22 cellular contexts compared by ENCODE assay signal in the genomic region with DNA sequence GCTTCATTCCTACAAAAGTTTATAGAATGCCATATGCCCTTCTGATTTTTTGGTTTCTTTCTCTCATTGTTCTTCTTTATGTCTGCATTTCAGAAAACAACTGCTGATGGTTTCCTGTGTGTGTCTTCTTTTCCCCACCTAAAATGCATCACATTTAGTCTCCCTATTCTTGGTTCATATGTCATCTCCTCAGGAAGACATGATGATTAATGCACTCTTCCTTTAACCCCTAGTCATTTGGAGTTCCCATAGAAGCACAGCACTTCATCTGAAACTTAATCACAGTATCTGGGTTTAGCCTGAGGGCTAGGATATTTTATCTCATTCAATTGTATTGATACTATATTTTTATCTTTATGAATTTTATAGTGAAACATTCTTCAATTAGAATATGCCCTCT. TPM values are rescaled to one million over a fixed set of nuclear protein-coding genes. Genes with fewer than 3 reads are reported as not detected.
DNase-seq lines count a peak whose midpoint lies in the region; ATAC-seq and TF ChIP-seq lines count a peak whose summit lies in the region.
"Had no signal": no experiment of that assay in that cellular context is flagged by ENCODE, and none has a peak within 500 bp of the region (broad histone marks: within the 10 kb centered on the region; RNA-seq: fewer than 3 reads in every experiment).

No MANE protein-coding gene starts in this region.

- TF ChIP-seq CTCF in activated CD8-positive, alpha-beta T cell treated with anti-CD3 and anti-CD28 coated beads for 36 hours (IDR thresholded peaks at IDR 0.05), result no peak
- TF ChIP-seq CTCF in CD8-positive, alpha-beta T cell (IDR thresholded peaks at IDR 0.05), result no peak
- TF ChIP-seq CTCF in foreskin keratinocyte (conservative IDR thresholded peaks at IDR 0.05), result no peak

- H3K4me1 Mint-ChIP-seq in activated CD8-positive, alpha-beta T cell treated with anti-CD3 and anti-CD28 coated beads for 36 hours (ENCODE audit: low read depth), result peaks cover 16% of the 10 kb centered on the region
- H3K4me1 Mint-ChIP-seq in activated CD8-positive, alpha-beta T cell treated with anti-CD3 and anti-CD28 coated beads, Interleukin-2, amount 10 ng/mL, durations not matched to agents 7 days and 5 days (ENCODE audit: low read depth), result peaks cover 12% of the 10 kb centered on the region
- peaks cover 12% of the 10 kb centered on the region for H3K4me1 Mint-ChIP-seq in CD8-positive, alpha-beta T cell (ENCODE audit: low read depth)
- peaks cover 9% of the 10 kb centered on the region for H3K4me1 Mint-ChIP-seq in activated CD4-positive, alpha-beta memory T cell treated with anti-CD3 and anti-CD28 coated beads, Interleukin-2, amount 10 ng/mL, durations not matched to agents 7 days and 5 days
- H3K4me1 Mint-ChIP-seq: H9 had no signal

- H3K36me3 Mint-ChIP-seq in activated CD8-positive, alpha-beta T cell treated with anti-CD3 and anti-CD28 coated beads for 36 hours (ENCODE audit: low read depth), result peaks cover 32% of the 10 kb centered on the region
- H3K36me3 Mint-ChIP-seq in activated CD8-positive, alpha-beta T cell treated with anti-CD3 and anti-CD28 coated beads, Interleukin-2, amount 10 ng/mL, durations not matched to agents 7 days and 5 days (ENCODE audit: low read depth), result peaks cover 39% of the 10 kb centered on the region
- peaks cover 73% of the 10 kb centered on the region for H3K36me3 Mint-ChIP-seq in CD8-positive, alpha-beta T cell
- peaks cover 51% of the 10 kb centered on the region for H3K36me3 Mint-ChIP-seq in activated CD4-positive, alpha-beta memory T cell treated with anti-CD3 and anti-CD28 coated beads, Interleukin-2, amount 10 ng/mL, durations not matched to agents 7 days and 5 days (ENCODE audit: low read depth)

- intact Hi-C loops in activated CD8-positive, alpha-beta T cell treated with anti-CD3 and anti-CD28 coated beads for 36 hours (cut with micrococcal nuclease), result no loop called here
- intact Hi-C loops in CD8-positive, alpha-beta T cell (cut with DNase I, micrococcal nuclease), result no loop called here

- H3K9me3 ChIP-seq in CD8-positive, alpha-beta T cell (ENCODE audit: low read length), result no peaks in the 10 kb centered on the region
- H3K9me3 ChIP-seq: SJCRH30 had no signal

- H3K27ac Mint-ChIP-seq in activated CD8-positive, alpha-beta T cell treated with anti-CD3 and anti-CD28 coated beads for 36 hours, result peak overlapping the region; percentile 74
- no peak overlapping the region for H3K27ac Mint-ChIP-seq in activated CD8-positive, alpha-beta T cell treated with anti-CD3 and anti-CD28 coated beads, Interleukin-2, amount 10 ng/mL, durations not matched to agents 7 days and 5 days
- peak overlapping the region; percentile 10 for H3K27ac Mint-ChIP-seq in CD8-positive, alpha-beta T cell
- peak overlapping the region; percentile 61 for H3K27ac Mint-ChIP-seq in activated CD4-positive, alpha-beta memory T cell treated with anti-CD3 and anti-CD28 coated beads, Interleukin-2, amount 10 ng/mL, durations not matched to agents 7 days and 5 days
- H3K27ac Mint-ChIP-seq: H9 had no signal

- no peaks in the 10 kb centered on the region for H3K4me1 ChIP-seq in CD8-positive, alpha-beta T cell (ENCODE audit: insufficient read depth, low read length)
- peaks cover 6% of the 10 kb centered on the region for H3K4me1 ChIP-seq in foreskin keratinocyte
- H3K4me1 ChIP-seq: SJCRH30 had no signal

- no peak for DNase-seq in activated CD8-positive, alpha-beta T cell treated with anti-CD3 and anti-CD28 coated beads for 36 hours
- no peak for DNase-seq in activated CD8-positive, alpha-beta T cell treated with anti-CD3 and anti-CD28 coated beads, Interleukin-2, amount 10 ng/mL, durations not matched to agents 7 days and 5 days
- no peak for DNase-seq in CD8-positive, alpha-beta T cell
- no peak for DNase-seq in activated CD4-positive, alpha-beta memory T cell treated with anti-CD3 and anti-CD28 coated beads, Interleukin-2, amount 10 ng/mL, durations not matched to agents 7 days and 5 days
- peak in 1 of 2 donors; percentile 9 for DNase-seq in foreskin keratinocyte
- no peak for DNase-seq in stimulated activated CD4-positive, alpha-beta T cell treated with anti-CD3 and anti-CD28 coated beads, Interleukin-4, amount 100 ng/mL, for 4 hours
- no peak for DNase-seq in pons (ENCODE audit: low spot score)
- DNase-seq: AML-193; cerebellar nuclear complex; DMS153; glutamatergic neuron; H9; KG1; NCI-H1436; NCI-H2081 treated with DMSO at 0.1 percent for 48 hours; NCI-H345; SJCRH30; small intestine; stimulated activated CD8-positive, alpha-beta memory T cell treated with anti-CD3 and anti-CD28 coated beads, Interleukin-4, amount 100 ng/mL, for 48 hours; trophoblast cell had no signal

- H3K4me3 Mint-ChIP-seq in activated CD8-positive, alpha-beta T cell treated with anti-CD3 and anti-CD28 coated beads for 36 hours, result no peak overlapping the region
- H3K4me3 Mint-ChIP-seq in activated CD8-positive, alpha-beta T cell treated with anti-CD3 and anti-CD28 coated beads, Interleukin-2, amount 10 ng/mL, durations not matched to agents 7 days and 5 days, result no peak overlapping the region
- no peak overlapping the region for H3K4me3 Mint-ChIP-seq in CD8-positive, alpha-beta T cell
- H3K4me3 Mint-ChIP-seq in activated CD4-positive, alpha-beta memory T cell treated with anti-CD3 and anti-CD28 coated beads, Interleukin-2, amount 10 ng/mL, durations not matched to agents 7 days and 5 days, result no peak overlapping the region
- H3K4me3 Mint-ChIP-seq: H9; natural killer cell treated with Interleukin-12 subunit alpha and Interleukin-12 subunit beta and Interleukin-15 and Interleukin-18, amount 100 ng/mL, for 72 hours had no signal

- no peaks in the 10 kb centered on the region for H3K9me3 Mint-ChIP-seq in activated CD8-positive, alpha-beta T cell treated with anti-CD3 and anti-CD28 coated beads for 36 hours
- H3K9me3 Mint-ChIP-seq in activated CD8-positive, alpha-beta T cell treated with anti-CD3 and anti-CD28 coated beads, Interleukin-2, amount 10 ng/mL, durations not matched to agents 7 days and 5 days (ENCODE audit: insufficient read depth), result no peaks in the 10 kb centered on the region
- no peaks in the 10 kb centered on the region for H3K9me3 Mint-ChIP-seq in CD8-positive, alpha-beta T cell
- no peaks in the 10 kb centered on the region for H3K9me3 Mint-ChIP-seq in activated CD4-positive, alpha-beta memory T cell treated with anti-CD3 and anti-CD28 coated beads, Interleukin-2, amount 10 ng/mL, durations not matched to agents 7 days and 5 days
- H3K9me3 Mint-ChIP-seq: H9; natural killer cell treated with Interleukin-12 subunit alpha and Interleukin-12 subunit beta and Interleukin-15 and Interleukin-18, amount 100 ng/mL, for 72 hours had no signal

- CTCF ChIA-PET in activated CD8-positive, alpha-beta T cell treated with anti-CD3 and anti-CD28 coated beads for 36 hours (lab: Charles Lee), result no interaction called here
- CTCF ChIA-PET in activated CD8-positive, alpha-beta T cell treated with anti-CD3 and anti-CD28 coated beads, Interleukin-2, amount 10 ng/mL, durations not matched to agents 7 days and 5 days (lab: Charles Lee), result no interaction called here
- CTCF ChIA-PET in CD8-positive, alpha-beta T cell (lab: Charles Lee), result no interaction called here
- CTCF ChIA-PET in activated CD4-positive, alpha-beta memory T cell treated with anti-CD3 and anti-CD28 coated beads, Interleukin-2, amount 10 ng/mL, durations not matched to agents 7 days and 5 days (lab: Charles Lee), result no interaction called here

- H3K27me3 Mint-ChIP-seq in activated CD8-positive, alpha-beta T cell treated with anti-CD3 and anti-CD28 coated beads for 36 hours, result no peaks in the 10 kb centered on the region
- no peaks in the 10 kb centered on the region for H3K27me3 Mint-ChIP-seq in activated CD8-positive, alpha-beta T cell treated with anti-CD3 and anti-CD28 coated beads, Interleukin-2, amount 10 ng/mL, durations not matched to agents 7 days and 5 days (ENCODE audit: low read depth)
- no peaks in the 10 kb centered on the region for H3K27me3 Mint-ChIP-seq in CD8-positive, alpha-beta T cell (ENCODE audit: low read depth)
- no peaks in the 10 kb centered on the region for H3K27me3 Mint-ChIP-seq in activated CD4-positive, alpha-beta memory T cell treated with anti-CD3 and anti-CD28 coated beads, Interleukin-2, amount 10 ng/mL, durations not matched to agents 7 days and 5 days
- H3K27me3 Mint-ChIP-seq: natural killer cell treated with Interleukin-12 subunit alpha and Interleukin-12 subunit beta and Interleukin-15 and Interleukin-18, amount 100 ng/mL, for 72 hours had no signal

- no peak overlapping the region for H3K27ac ChIP-seq in CD8-positive, alpha-beta T cell (ENCODE audit: low read depth, low read length)
- H3K27ac ChIP-seq in foreskin keratinocyte, result no peak overlapping the region
- H3K27ac ChIP-seq: SJCRH30 had no signal

- no peaks in the 10 kb centered on the region for H3K27me3 ChIP-seq in CD8-positive, alpha-beta T cell (ENCODE audit: insufficient read depth, low read length)
- H3K27me3 ChIP-seq in foreskin keratinocyte, result no peaks in the 10 kb centered on the region
- H3K27me3 ChIP-seq: SJCRH30 had no signal

- POLR2A ChIA-PET in activated CD8-positive, alpha-beta T cell treated with anti-CD3 and anti-CD28 coated beads for 36 hours (lab: Charles Lee), result no interaction called here
- POLR2A ChIA-PET in activated CD8-positive, alpha-beta T cell treated with anti-CD3 and anti-CD28 coated beads, Interleukin-2, amount 10 ng/mL, durations not matched to agents 7 days and 5 days (lab: Charles Lee), result no interaction called here
- POLR2A ChIA-PET in CD8-positive, alpha-beta T cell (lab: Charles Lee), result interaction anchor here (1.0 kb wide), 1 partner anchor 75 kb away, joined by 4 read pairs; no protein-coding TSS in a partner anchor
- POLR2A ChIA-PET in activated CD4-positive, alpha-beta memory T cell treated with anti-CD3 and anti-CD28 coated beads, Interleukin-2, amount 10 ng/mL, durations not matched to agents 7 days and 5 days (lab: Charles Lee), result no interaction called here

- no peak overlapping the region for H3K4me3 ChIP-seq in CD8-positive, alpha-beta T cell (ENCODE audit: low read depth, low read length)
- H3K4me3 ChIP-seq: SJCRH30 had no signal

- H3K36me3 ChIP-seq in CD8-positive, alpha-beta T cell (ENCODE audit: insufficient read depth, low read length), result peaks cover 38% of the 10 kb centered on the region

- no peak for ATAC-seq in activated CD8-positive, alpha-beta T cell treated with anti-CD3 and anti-CD28 coated beads for 36 hours
- no peak for ATAC-seq in activated CD8-positive, alpha-beta T cell treated with anti-CD3 and anti-CD28 coated beads, Interleukin-2, amount 10 ng/mL, durations not matched to agents 7 days and 5 days
- ATAC-seq in CD8-positive, alpha-beta T cell, result no peak
- ATAC-seq in foreskin keratinocyte (peak; percentile 48), GM18873 (IDR thresholded peaks at IDR 0.05; ENCODE audit: low FRiP score, unreplicated experiment) (no peak)
- ATAC-seq: natural killer cell treated with Interleukin-12 subunit alpha and Interleukin-12 subunit beta and Interleukin-15 and Interleukin-18, amount 100 ng/mL, for 72 hours had no signal

RNA-seq across cellular contexts. Expression of a gene that starts 21.5 kb away (rescaled TPM):
- 10 to 100 TPM; 30.2 to 33.1 TPM for total RNA-seq in activated CD8-positive, alpha-beta T cell treated with anti-CD3 and anti-CD28 coated beads for 36 hours
- total RNA-seq in activated CD8-positive, alpha-beta T cell treated with anti-CD3 and anti-CD28 coated beads, Interleukin-2, amount 10 ng/mL, durations not matched to agents 7 days and 5 days, result 10 to 100 TPM; 14.9 to 16.3 TPM
- 1 to 10 TPM; 5.6 to 7.5 TPM for total RNA-seq in CD8-positive, alpha-beta T cell
- 10 to 100 TPM; 10.1 to 13.2 TPM for total RNA-seq in activated CD4-positive, alpha-beta memory T cell treated with anti-CD3 and anti-CD28 coated beads, Interleukin-2, amount 10 ng/mL, durations not matched to agents 7 days and 5 days
- total RNA-seq in foreskin keratinocyte, result 41.1 and 41.7 TPM in 2 replicates
- 20.4 and 23.9 TPM in 2 replicates for polyA plus RNA-seq in foreskin keratinocyte

RNA-seq across cellular contexts. Expression of a gene that starts 39.9 kb away (rescaled TPM):
- total RNA-seq in activated CD8-positive, alpha-beta T cell treated with anti-CD3 and anti-CD28 coated beads for 36 hours, result 10 to 100 TPM; 13.0 to 13.2 TPM
- total RNA-seq in activated CD8-positive, alpha-beta T cell treated with anti-CD3 and anti-CD28 coated beads, Interleukin-2, amount 10 ng/mL, durations not matched to agents 7 days and 5 days, result 10 to 100 TPM; 19.9 to 21.9 TPM
- total RNA-seq in CD8-positive, alpha-beta T cell, result 10 to 100 TPM; 15.9 to 16.6 TPM
- total RNA-seq in activated CD4-positive, alpha-beta memory T cell treated with anti-CD3 and anti-CD28 coated beads, Interleukin-2, amount 10 ng/mL, durations not matched to agents 7 days and 5 days, result 10 to 100 TPM; 21.0 to 25.1 TPM
- total RNA-seq in foreskin keratinocyte, result 18.1 and 19.0 TPM in 2 replicates
- polyA plus RNA-seq in foreskin keratinocyte, result 6.1 and 7.2 TPM in 2 replicates
